Comparison of ENCODE assay signal across 8 cellular contexts in genomic region chr7:26200113-26200443, GRCh38. TPM values are rescaled to one million over a fixed set of nuclear protein-coding genes. Genes with fewer than 3 reads are reported as not detected.
DNase-seq lines count a peak whose midpoint lies in the region; ATAC-seq and TF ChIP-seq lines count a peak whose summit lies in the region.

No MANE protein-coding gene starts in this region.

- peak overlapping the region; percentile 97 to 100 (median 100) for H3K4me3 Mint-ChIP-seq in naive B cell

- H3K4me3 ChIP-seq in epithelial cell of proximal tubule (ENCODE audit: low read depth, low read length): peak overlapping the region; percentile 94

- peak overlapping the region; percentile 99 to 100 (median 100) for H3K27ac Mint-ChIP-seq in naive B cell

- H3K36me3 Mint-ChIP-seq in naive B cell: peaks cover 41 to 44% of the 10 kb centered on the region in 2 donors

- ATAC-seq in HG03060 (IDR thresholded peaks at IDR 0.05; ENCODE audit: low read depth, unreplicated experiment) (peak; percentile 1), naive B cell (ENCODE audit: low read depth in 2 of 2) (peak; percentile 17 to 24)

- H3K27me3 Mint-ChIP-seq in naive B cell: no peaks in the 10 kb centered on the region

- TF ChIP-seq CTCF in epithelial cell of proximal tubule (conservative IDR thresholded peaks at IDR 0.05; ENCODE audit: low read depth, low read length): no peak

- DNase-seq in DMS53 (lab: John Stamatoyannopoulos, UW) (peak; percentile 89), NOMO-1 treated with dmso at 0.1 percent for 144 hours (lab: John Stamatoyannopoulos, UW; ENCODE audit: unreplicated experiment) (peak; percentile 69), activated T-cell treated with anti-CD3 and anti-CD28 coated beads for 4 hours (peak; percentile 72), epithelial cell of proximal tubule (ENCODE audit: low read depth) (no peak), naive B cell (peak; percentile 79), OCI-M2 (lab: John Stamatoyannopoulos, UW; ENCODE audit: unreplicated experiment) (no peak)
- peak; percentile 53 to 63 for DNase-seq in stimulated activated CD8-positive, alpha-beta memory T cell treated with anti-CD3 and anti-CD28 coated beads, Interleukin-7, amount 100 ng/mL, for 48 hours (ENCODE audit: extremely low read depth in 1 of 2, low read depth in 1 of 2)

- peaks cover 50 to 67% (median 51%) of the 10 kb centered on the region in 3 donors for H3K4me1 Mint-ChIP-seq in naive B cell

- H3K9me3 Mint-ChIP-seq in naive B cell: peaks cover 0 to 4% (median 0%) of the 10 kb centered on the region in 7 donors

RNA-seq across cellular contexts. Expression of gene HNRNPA2B1, which starts 0.5 kb away (rescaled TPM):
- total RNA-seq in epithelial cell of proximal tubule: 287 and 348 TPM in 2 replicates
- polyA plus RNA-seq in naive B cell (ENCODE audit: low read depth in 6 of 6): 100 to 1,000 TPM; 585 to 820 (median 621) TPM

RNA-seq across cellular contexts. Expression of gene CBX3, which starts 1.5 kb away (rescaled TPM):
- total RNA-seq in epithelial cell of proximal tubule: 139 and 151 TPM in 2 replicates
- polyA plus RNA-seq in naive B cell (ENCODE audit: low read depth in 6 of 6): 100 to 1,000 TPM in 2 of 6 donors, 10 to 100 TPM in 4; 83.0 to 153 (median 94.2) TPM

RNA-seq across cellular contexts. Expression of gene NFE2L3, which starts 48.1 kb away (rescaled TPM):
- 75.6 and 98.0 TPM in 2 replicates for total RNA-seq in epithelial cell of proximal tubule
- 1 to 10 TPM in 5 of 6 donors, under 1 TPM in 1; 0.93 to 4.1 (median 2.4) TPM for polyA plus RNA-seq in naive B cell (ENCODE audit: low read depth in 6 of 6)

Comparison
In these comparisons a context has a peak if more than half of its experiments do, and no peak if none do; other contexts are left out.
1. DNase-seq: peak in DMS53 (single experiment), NOMO-1 treated with dmso at 0.1 percent for 144 hours (single experiment), activated T-cell treated with anti-CD3 and anti-CD28 coated beads for 4 hours (single experiment), naive B cell (single experiment) and stimulated activated CD8-positive, alpha-beta memory T cell treated with anti-CD3 and anti-CD28 coated beads, Interleukin-7, amount 100 ng/mL, for 48 hours (2 of 2); none in epithelial cell of proximal tubule (single experiment) and OCI-M2 (single experiment).